Comparison of ENCODE assay signal across 8 cellular contexts in genomic region chr3:156535162-156535627, GRCh38. TPM values are rescaled to one million over a fixed set of nuclear protein-coding genes. Genes with fewer than 3 reads are reported as not detected.
A peak's percentile ranks its signal among the peaks of the same experiment; 100 is the strongest.
DNase-seq lines count a peak whose midpoint lies in the region; TF ChIP-seq lines count a peak whose summit lies in the region.

No MANE protein-coding gene starts in this region.

- TF ChIP-seq CTCF in A673 (conservative IDR thresholded peaks at IDR 0.05; ENCODE audit: low read depth, low read length), result peak; percentile 33; the same call in 1 of the 2 replicates
- TF ChIP-seq CTCF in epithelial cell of esophagus (IDR thresholded peaks at IDR 0.05; ENCODE audit: insufficient read depth, low read depth, low read length, missing control alignments), result peak; percentile 33

- intact Hi-C loops in A673 (cut with micrococcal nuclease; ENCODE audit: unreplicated experiment), result loop anchor here (5.0 kb wide), 1 partner anchor 602 kb away; no protein-coding TSS in a partner anchor

- BruUV-seq in A673 (replicated peaks; lab: Mats Ljungman, UMichigan), result no TSS peak

- H3K4me1 ChIP-seq in A673 (ENCODE audit: insufficient read depth, low read length, poor library complexity, severe bottlenecking) (peaks cover 48% of the 10 kb centered on the region), SJSA1 (replicated peaks) (peaks cover 63% of the 10 kb centered on the region), muscle layer of duodenum (ENCODE audit: control insufficient read depth in 1 of 2, insufficient read depth in 2 of 2, low read length in 2 of 2) (peaks cover 6 to 8% of the 10 kb centered on the region in 2 donors)

- CTCF ChIA-PET in A673 (lab: Charles Lee), result interaction anchor here (0.6 to 1.3 kb wide), 4 partner anchors 360 to 602 kb away, joined by 3 to 7 read pairs (median 4); no protein-coding TSS in a partner anchor

- H3K27ac ChIP-seq in A673 (ENCODE audit: low read depth, low read length, poor library complexity, severe bottlenecking) (peak overlapping the region; percentile 48), SJSA1 (peak overlapping the region; percentile 82), muscle layer of duodenum (ENCODE audit: low read length) (peak overlapping the region; percentile 76)

- H3K9me3 ChIP-seq in A673 (ENCODE audit: low read depth, low read length, poor library complexity, severe bottlenecking) (no peaks in the 10 kb centered on the region), SJSA1 (replicated peaks) (no peaks in the 10 kb centered on the region), muscle layer of duodenum (ENCODE audit: control insufficient read depth in 1 of 2, low read length in 2 of 2) (no peaks in the 10 kb centered on the region)

- H3K4me3 ChIP-seq in A673 (ENCODE audit: low read depth, low read length, poor library complexity, severe bottlenecking) (no peak overlapping the region), SJSA1 (no peak overlapping the region), epithelial cell of esophagus (ENCODE audit: low read length) (no peak overlapping the region), muscle layer of duodenum (ENCODE audit: low read depth in 1 of 2, low read length in 2 of 2) (no peak overlapping the region)

- POLR2A ChIA-PET in A673 (lab: Charles Lee; ENCODE audit: low non-redundant PET), result interaction anchor here (0.6 to 0.7 kb wide), 2 partner anchors 20 to 31 kb away, joined by 3 to 6 read pairs; partner anchors contain the start of gene SSR3

- DNase-seq in A673 (ENCODE audit: low spot score) (peak; percentile 92), GOT3 (lab: John Stamatoyannopoulos, UW) (peak; percentile 63), SJSA1 (ENCODE audit: low read depth in 1 of 2, low spot score in 2 of 2) (peak; percentile 88 to 92), epithelial cell of esophagus (ENCODE audit: low read depth) (peak; percentile 98), NCI-H2081 (lab: John Stamatoyannopoulos, UW) (no peak), NCI-H345 (lab: John Stamatoyannopoulos, UW) (no peak), NCI-H1105 treated with DMSO at 0.1 percent for 48 hours (lab: John Stamatoyannopoulos, UW) (no peak)

- peaks cover 36% of the 10 kb centered on the region for H3K36me3 ChIP-seq in A673 (ENCODE audit: insufficient read depth, low read length, poor library complexity, severe bottlenecking)
- peaks cover 18% of the 10 kb centered on the region for H3K36me3 ChIP-seq in SJSA1
- H3K36me3 ChIP-seq in muscle layer of duodenum (ENCODE audit: control insufficient read depth in 1 of 2, insufficient read depth in 2 of 2, low read length in 2 of 2), result peaks cover 0 to 4% of the 10 kb centered on the region in 2 donors

- H3K27me3 ChIP-seq in A673 (replicated peaks; ENCODE audit: insufficient read depth, low read depth, low read length, poor library complexity) (no peaks in the 10 kb centered on the region), SJSA1 (replicated peaks) (no peaks in the 10 kb centered on the region), muscle layer of duodenum (ENCODE audit: low read depth, low read length) (no peaks in the 10 kb centered on the region)

RNA-seq across cellular contexts. Expression of gene SSR3, which starts 19.7 kb away (rescaled TPM):
- 431 and 531 TPM in 2 replicates for total RNA-seq in A673 (2021)
- total RNA-seq in SJSA1 (2014; rRNA removed; shearing (Covaris generic)), result 233 and 323 TPM in 2 replicates

Comparison
In these comparisons a context has a peak if more than half of its experiments do, and no peak if none do; other contexts are left out.
1. DNase-seq: peak in A673 (single experiment), GOT3 (single experiment), SJSA1 (2 of 2) and epithelial cell of esophagus (single experiment); none in NCI-H2081 (0 of 2), NCI-H345 (single experiment) and NCI-H1105 treated with DMSO at 0.1 percent for 48 hours (single experiment).
2. Peak in every context shown above with its lines, with median percentiles within 50 percentile points of each other: H3K27ac ChIP-seq.